Comparison of ENCODE assay signal across 23 cellular contexts in the genomic region with DNA sequence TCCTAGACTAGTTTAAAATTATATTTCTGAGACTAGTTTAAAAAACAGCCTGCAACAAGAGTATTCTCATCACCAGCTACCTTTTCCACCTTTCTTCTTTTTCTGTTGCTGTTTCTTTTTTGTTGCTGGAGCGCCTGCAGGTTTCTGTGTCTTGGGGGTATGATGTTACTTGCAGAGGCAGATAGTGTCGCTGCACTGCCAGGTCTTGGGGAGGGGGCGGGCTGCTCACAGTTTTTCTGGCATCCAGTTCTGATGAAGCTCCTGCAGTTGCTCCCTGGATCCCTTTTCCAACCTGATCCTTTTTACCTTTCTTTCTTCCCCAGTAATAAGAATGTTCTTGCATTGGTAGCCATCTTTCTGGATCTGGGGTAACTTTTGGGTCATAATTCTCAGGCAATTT. TPM values are rescaled to one million over a fixed set of nuclear protein-coding genes. Genes with fewer than 3 reads are reported as not detected.
DNase-seq lines count a peak whose midpoint lies in the region; ATAC-seq, FAIRE-seq and TF ChIP-seq lines count a peak whose summit lies in the region.
"Had no signal": no experiment of that assay in that cellular context is flagged by ENCODE, and none has a peak within 500 bp of the region (broad histone marks: within the 10 kb centered on the region; RNA-seq: fewer than 3 reads in every experiment).

No MANE protein-coding gene starts in this region.

- CTCF ChIA-PET in SK-N-SH (lab: Yijun Ruan, JAX) (interaction anchor here (0.6 to 3.8 kb wide), 3 partner anchors 15 to 862 kb away, joined by 3 to 26 read pairs (median 3); no protein-coding TSS in a partner anchor), K562 (lab: Yijun Ruan, JAX; ENCODE audit: low intra/inter-chr PET ratio) (no interaction called here)

- DNase-seq in SK-N-SH (no peak), K562 (ENCODE audit: extremely low read depth in 1 of 4, low spot score in 3 of 4) (no peak), left lobe of liver (ENCODE audit: low spot score) (peak; percentile 8), neural progenitor cell (ENCODE audit: low spot score) (peak; percentile 38), COLO668 (lab: John Stamatoyannopoulos, UW; ENCODE audit: unreplicated experiment) (no peak), A172 (ENCODE audit: low spot score) (no peak), RCC 7860 (ENCODE audit: low spot score) (no peak)
- DNase-seq: EL; KG1; MV-4-11; NCI-H1694; NCI-H2081; NCI-H2171; NCI-H345; NCI-H524; NCI-H774; NK-92 treated with Interleukin-12 subunit alpha and Interleukin-12 subunit beta, amount 100 ng/mL, for 24 hours; SIG-M5 had no signal

- H3K4me3 ChIP-seq in SK-N-SH (ENCODE audit: low read depth in 2 of 2, low read length in 1 of 2): no peak overlapping the region
- H3K4me3 ChIP-seq in K562: no peak overlapping the region
- H3K4me3 ChIP-seq in neural progenitor cell: no peak overlapping the region

- H3K27ac ChIP-seq in SK-N-SH (ENCODE audit: low read depth in 2 of 2, low read length in 1 of 2): peak overlapping the region; percentile 63 to 64
- H3K27ac ChIP-seq in K562 (ENCODE audit: extremely low read depth, low read depth, low read length): no peak overlapping the region
- H3K27ac ChIP-seq in neural progenitor cell: no peak overlapping the region
- H3K27ac ChIP-seq: 22Rv1, C4-2B had no signal

- TF ChIP-seq EP300 in SK-N-SH (IDR thresholded peaks at IDR 0.05; ENCODE audit: borderline replicate concordance in 1 of 2, low read depth in 1 of 2, low read length in 1 of 2) (no peak), K562 (IDR thresholded peaks at IDR 0.05; ENCODE audit: low read length) (no peak)

- H3K27ac Mint-ChIP-seq in neural progenitor cell: no peak overlapping the region

- intact Hi-C loops in K562 (cut with micrococcal nuclease): no loop called here

- ATAC-seq in SK-N-SH treated with all-trans-retinoic acid at 6 μM for 48 hours (no peak), K562 (no peak), left lobe of liver (no peak)
- ATAC-seq: HCT116 had no signal

- H3K79me2 ChIP-seq in SK-N-SH (ENCODE audit: insufficient read depth) (peaks cover 22% of the 10 kb centered on the region), K562 (ENCODE audit: control insufficient read depth, insufficient read depth, low read length) (peaks cover 23% of the 10 kb centered on the region), neural progenitor cell (ENCODE audit: low read depth) (peaks cover 23% of the 10 kb centered on the region)

- H3K36me3 ChIP-seq in SK-N-SH (replicated peaks in 1 of 2; ENCODE audit: control insufficient read depth in 1 of 2, insufficient read depth in 2 of 2, low read length in 1 of 2): peaks cover 16 to 19% of the 10 kb centered on the region in 2 experiments
- H3K36me3 ChIP-seq in K562 (ENCODE audit: control insufficient read depth, insufficient read depth, low read length): peaks cover 19% of the 10 kb centered on the region
- H3K36me3 ChIP-seq in neural progenitor cell: peaks cover 13% of the 10 kb centered on the region

- H3K36me3 Mint-ChIP-seq in neural progenitor cell: peaks cover 16% of the 10 kb centered on the region

- H4K20me1 ChIP-seq in SK-N-SH (ENCODE audit: insufficient read depth) (peaks cover 15% of the 10 kb centered on the region), K562 (replicated peaks; ENCODE audit: control insufficient read depth, insufficient read depth, low read length) (0 out of 2 replicates have a peak, but pooled peaks cover 6% of the 10 kb centered on the region), neural progenitor cell (ENCODE audit: low read depth) (peaks cover 26% of the 10 kb centered on the region)

- TF ChIP-seq RAD21 in SK-N-SH (IDR thresholded peaks at IDR 0.05; ENCODE audit: low read length): no peak
- TF ChIP-seq RAD21 in K562 (CRISPR knock-in tag; conservative IDR thresholded peaks at IDR 0.05 in 1 of 2, IDR thresholded peaks at IDR 0.05 in 1 of 2): no peak

- H3K9me3 ChIP-seq in SK-N-SH (no peaks in the 10 kb centered on the region), K562 (replicated peaks; ENCODE audit: control insufficient read depth, insufficient read depth, low read depth, low read length) (no peaks in the 10 kb centered on the region), neural progenitor cell (ENCODE audit: low read depth) (no peaks in the 10 kb centered on the region)

- peaks cover 4% of the 10 kb centered on the region for H3K9me3 Mint-ChIP-seq in neural progenitor cell

- TF ChIP-seq CTCF in SK-N-SH (IDR thresholded peaks at IDR 0.05): no peak
- no peak for TF ChIP-seq CTCF in K562 (IDR thresholded peaks at IDR 0.05 in 2 of 3, conservative IDR thresholded peaks at IDR 0.05 in 1 of 3; ENCODE audit: insufficient read depth in 2 of 3, low read depth in 1 of 3, low read length in 3 of 3)
- no peak for TF ChIP-seq CTCF in neural progenitor cell (IDR thresholded peaks at IDR 0.05)

- H3F3A ChIP-seq in SK-N-SH (replicated peaks; ENCODE audit: insufficient read depth) (peaks cover 33% of the 10 kb centered on the region), neural progenitor cell (ENCODE audit: low read depth) (peaks cover 49% of the 10 kb centered on the region)

- POLR2A ChIA-PET in SK-N-SH (lab: Yijun Ruan, JAX): interaction anchor here (0.6 kb wide), 1 partner anchor 8 kb away, joined by 3 read pairs; the partner anchor contains the start of gene C18orf32
- POLR2A ChIA-PET in K562 (lab: Yijun Ruan, JAX): no interaction called here

- in situ Hi-C loops in K562 (cut with MboI): no loop called here

- no peaks in the 10 kb centered on the region for H3K9me1 ChIP-seq in K562 (ENCODE audit: control insufficient read depth, insufficient read depth, low read length)

- H3K27me3 ChIP-seq in SK-N-SH (ENCODE audit: insufficient read depth) (no peaks in the 10 kb centered on the region), K562 (ENCODE audit: control insufficient read depth in 2 of 2, insufficient read depth in 2 of 2, low read length in 2 of 2) (no peaks in the 10 kb centered on the region), neural progenitor cell (peaks cover 19% of the 10 kb centered on the region)

- H3K9ac ChIP-seq in SK-N-SH: no peak overlapping the region
- H3K9ac ChIP-seq in K562 (ENCODE audit: insufficient read depth in 1 of 2, low read depth in 2 of 2, low read length in 2 of 2): no peak overlapping the region
- H3K9ac ChIP-seq in neural progenitor cell: no peak overlapping the region

- no peaks in the 10 kb centered on the region for H3K9me2 ChIP-seq in SK-N-SH

- 94% methylated on average over 3 of the region's 3 CpGs for WGBS in SK-N-SH (ENCODE audit: low lambda C conversion rate)
- WGBS in K562 (ENCODE audit: insufficient coverage, low coverage, missing lambda C conversion rate): 54% methylated on average over 3 of the region's 3 CpGs

- H2AFZ ChIP-seq in SK-N-SH (ENCODE audit: low read depth): peak overlapping the region; percentile 85; the same call in 1 of the 2 replicates
- H2AFZ ChIP-seq in K562 (ENCODE audit: low read depth, low read length): peak overlapping the region; percentile 82
- no peak overlapping the region for H2AFZ ChIP-seq in neural progenitor cell (replicated peaks)

- no TSS peak for BruUV-seq in K562 (replicated peaks; lab: Mats Ljungman, UMichigan)

- H3K4me1 Mint-ChIP-seq in neural progenitor cell: peaks cover 56% of the 10 kb centered on the region

- 0 out of 2 replicates have a peak overlapping the region, but pooled peaks have one; percentile 17 for H3K4me2 ChIP-seq in SK-N-SH
- H3K4me2 ChIP-seq in K562 (ENCODE audit: insufficient read depth, low read length): no peak overlapping the region
- H3K4me2 ChIP-seq in neural progenitor cell: no peak overlapping the region

- peaks cover 22 to 24% of the 10 kb centered on the region in 2 experiments; a peak in 3 of 4 replicates for H3K4me1 ChIP-seq in SK-N-SH (ENCODE audit: control insufficient read depth in 1 of 2, insufficient read depth in 2 of 2, low read depth in 1 of 2, low read length in 1 of 2)
- peaks cover 4 to 22% of the 10 kb centered on the region in 2 experiments; a peak in 3 of 5 replicates for H3K4me1 ChIP-seq in K562 (replicated peaks in 1 of 2; ENCODE audit: control insufficient read depth in 2 of 2, insufficient read depth in 2 of 2, low read length in 2 of 2)
- H3K4me1 ChIP-seq in neural progenitor cell: peaks cover 49% of the 10 kb centered on the region

- H3K27me3 Mint-ChIP-seq in neural progenitor cell (ENCODE audit: insufficient read depth, low read depth): peaks cover 21% of the 10 kb centered on the region

- H3K4me3 Mint-ChIP-seq in neural progenitor cell: no peak overlapping the region

- no peak for FAIRE-seq in K562 (lab: Jason Lieb, UNC)
- no peak for FAIRE-seq in RCC 7860 (lab: Jason Lieb, UNC)
- FAIRE-seq: D721Med had no signal

- TF ChIP-seq POLR2A in K562 (conservative IDR thresholded peaks at IDR 0.05): no peak

RNA-seq across cellular contexts. Expression of gene RPL17, which starts 2.8 kb away (rescaled TPM):
- polyA plus RNA-seq in SK-N-SH (2012; rRNA removed) (4,998 and 5,578 TPM in 2 replicates), K562 (2011; rRNA removed) (3,820 and 3,853 TPM in 2 replicates), K562 (2014; fragmentation: Illumina TruSeq; extraction: Trizol) (2,347 and 2,369 TPM in 2 replicates), K562 (2014; fragmentation: Nextera tagmentation; extraction: Ambion mirVana) (1,000 to 10,000 TPM; 1,742 to 1,931 TPM), K562 (2014; rRNA removed) (2,595 and 2,810 TPM in 2 replicates)
- 6,895 and 7,195 TPM in 2 replicates for polyA plus RNA-seq in SK-N-SH (2012; cell fraction: cytosol; rRNA removed)
- polyA plus RNA-seq in SK-N-SH (2012; cell fraction: nucleus; rRNA removed): 1,385 and 1,424 TPM in 2 replicates
- 447 and 823 TPM in 2 replicates for total RNA-seq in K562 (2011; cell fraction: chromatin; rRNA removed; ENCODE audit: low replicate concordance)
- 475 and 541 TPM in 2 replicates for total RNA-seq in K562 (2011; cell fraction: nucleolus; rRNA removed)
- 825 and 1,264 TPM in 2 replicates for total RNA-seq in K562 (2011; cell fraction: nucleoplasm; rRNA removed)
- total RNA-seq in K562 (2014; rRNA removed) (1,802 and 1,882 TPM in 2 replicates), K562 (2014; rRNA removed; fragmentation: Illumina TruSeq; extraction: Trizol) (2,908 and 3,069 TPM in 2 replicates), K562 (2015; rRNA removed; fragmentation: Illumina TruSeq; extraction: Trizol) (2,586 and 2,715 TPM in 2 replicates), K562 (2021) (1,616 and 1,743 TPM in 2 replicates), left lobe of liver (418 TPM), neural progenitor cell (ENCODE audit: low replicate concordance) (3,661 and 4,399 TPM in 2 replicates)
- 1,711 and 3,017 TPM in 2 replicates for polyA plus RNA-seq in K562 (2011; cell fraction: cytosol; rRNA removed)
- polyA plus RNA-seq in K562 (2011; cell fraction: nucleus; rRNA removed): 903 and 1,882 TPM in 2 replicates
- polyA plus RNA-seq in K562 (2012): 3,078 and 3,615 TPM in 2 replicates
- 1,907 and 2,118 TPM in 2 replicates for polyA minus RNA-seq in K562 (2011; rRNA and poly(A)+ RNA removed)
- polyA minus RNA-seq in K562 (2011; cell fraction: cytosol; rRNA and poly(A)+ RNA removed): 464 and 522 TPM in 2 replicates
- polyA minus RNA-seq in K562 (2011; cell fraction: nucleus; rRNA and poly(A)+ RNA removed): 222 and 477 TPM in 2 replicates
- total RNA-seq in A172 (2014; rRNA removed; shearing (Covaris generic)): 1,215 and 1,245 TPM in 2 replicates

RNA-seq across cellular contexts. Expression of gene C18orf32, which starts 8.0 kb away (rescaled TPM):
- polyA plus RNA-seq in SK-N-SH (2012; rRNA removed) (28.7 and 29.4 TPM in 2 replicates), K562 (2011; rRNA removed) (11.5 and 18.7 TPM in 2 replicates), K562 (2014; fragmentation: Illumina TruSeq; extraction: Trizol) (17.6 and 21.2 TPM in 2 replicates), K562 (2014; fragmentation: Nextera tagmentation; extraction: Ambion mirVana) (10 to 100 TPM; 30.1 to 35.0 TPM), K562 (2014; rRNA removed) (28.8 and 32.5 TPM in 2 replicates)
- 43.1 and 57.0 TPM in 2 replicates for polyA plus RNA-seq in SK-N-SH (2012; cell fraction: cytosol; rRNA removed)
- polyA plus RNA-seq in SK-N-SH (2012; cell fraction: nucleus; rRNA removed): 11.1 and 11.5 TPM in 2 replicates
- 5.0 and 10.9 TPM in 2 replicates for total RNA-seq in K562 (2011; cell fraction: chromatin; rRNA removed; ENCODE audit: low replicate concordance)
- total RNA-seq in K562 (2011; cell fraction: nucleolus; rRNA removed): 4.2 and 5.0 TPM in 2 replicates
- total RNA-seq in K562 (2011; cell fraction: nucleoplasm; rRNA removed): 6.8 and 14.1 TPM in 2 replicates
- total RNA-seq in K562 (2014; rRNA removed) (8.5 and 9.6 TPM in 2 replicates), K562 (2014; rRNA removed; fragmentation: Illumina TruSeq; extraction: Trizol) (20.1 and 25.8 TPM in 2 replicates), K562 (2015; rRNA removed; fragmentation: Illumina TruSeq; extraction: Trizol) (10.5 and 14.3 TPM in 2 replicates), K562 (2021) (20.4 and 23.2 TPM in 2 replicates), left lobe of liver (30.0 TPM), neural progenitor cell (ENCODE audit: low replicate concordance) (41.2 and 72.4 TPM in 2 replicates)
- polyA plus RNA-seq in K562 (2011; cell fraction: cytosol; rRNA removed): 10.0 and 11.9 TPM in 2 replicates
- 3.9 and 6.2 TPM in 2 replicates for polyA plus RNA-seq in K562 (2011; cell fraction: nucleus; rRNA removed)
- 12.6 and 22.2 TPM in 2 replicates for polyA plus RNA-seq in K562 (2012)
- 1.6 and 2.2 TPM in 2 replicates for polyA minus RNA-seq in K562 (2011; rRNA and poly(A)+ RNA removed)
- polyA minus RNA-seq in K562 (2011; cell fraction: cytosol; rRNA and poly(A)+ RNA removed): 2.4 and 4.2 TPM in 2 replicates
- polyA minus RNA-seq in K562 (2011; cell fraction: nucleus; rRNA and poly(A)+ RNA removed): 1.5 and 3.1 TPM in 2 replicates
- total RNA-seq in A172 (2014; rRNA removed; shearing (Covaris generic)): 37.5 and 54.1 TPM in 2 replicates

RNA-seq across cellular contexts. Expression of gene DYM, which starts 34.6 kb away (rescaled TPM):
- polyA plus RNA-seq in SK-N-SH (2012; rRNA removed) (12.8 and 16.3 TPM in 2 replicates), K562 (2011; rRNA removed) (60.0 and 66.2 TPM in 2 replicates), K562 (2014; fragmentation: Illumina TruSeq; extraction: Trizol) (18.3 and 22.5 TPM in 2 replicates), K562 (2014; fragmentation: Nextera tagmentation; extraction: Ambion mirVana) (1 to 10 TPM; 5.2 to 8.4 TPM), K562 (2014; rRNA removed) (18.9 and 23.3 TPM in 2 replicates)
- polyA plus RNA-seq in SK-N-SH (2012; cell fraction: cytosol; rRNA removed): 13.9 and 14.9 TPM in 2 replicates
- 9.5 and 10.5 TPM in 2 replicates for polyA plus RNA-seq in SK-N-SH (2012; cell fraction: nucleus; rRNA removed)
- total RNA-seq in K562 (2011; cell fraction: chromatin; rRNA removed; ENCODE audit: low replicate concordance): 77.7 and 126 TPM in 2 replicates
- 56.0 and 58.8 TPM in 2 replicates for total RNA-seq in K562 (2011; cell fraction: nucleolus; rRNA removed)
- 42.7 and 53.3 TPM in 2 replicates for total RNA-seq in K562 (2011; cell fraction: nucleoplasm; rRNA removed)
- total RNA-seq in K562 (2014; rRNA removed) (29.4 and 51.0 TPM in 2 replicates), K562 (2014; rRNA removed; fragmentation: Illumina TruSeq; extraction: Trizol) (23.9 and 29.3 TPM in 2 replicates), K562 (2015; rRNA removed; fragmentation: Illumina TruSeq; extraction: Trizol) (22.3 and 28.7 TPM in 2 replicates), K562 (2021) (40.3 and 42.4 TPM in 2 replicates), left lobe of liver (28.5 TPM), neural progenitor cell (ENCODE audit: low replicate concordance) (46.8 and 53.4 TPM in 2 replicates)
- polyA plus RNA-seq in K562 (2011; cell fraction: cytosol; rRNA removed): 23.0 and 31.2 TPM in 2 replicates
- polyA plus RNA-seq in K562 (2011; cell fraction: nucleus; rRNA removed): 27.0 and 29.3 TPM in 2 replicates
- 18.6 and 57.1 TPM in 2 replicates for polyA plus RNA-seq in K562 (2012)
- 64.2 and 82.7 TPM in 2 replicates for polyA minus RNA-seq in K562 (2011; rRNA and poly(A)+ RNA removed)
- 32.9 and 33.6 TPM in 2 replicates for polyA minus RNA-seq in K562 (2011; cell fraction: cytosol; rRNA and poly(A)+ RNA removed)
- 81.0 and 89.4 TPM in 2 replicates for polyA minus RNA-seq in K562 (2011; cell fraction: nucleus; rRNA and poly(A)+ RNA removed)
- 16.7 and 23.6 TPM in 2 replicates for total RNA-seq in A172 (2014; rRNA removed; shearing (Covaris generic))

Comparison
In these comparisons a context has a peak if more than half of its experiments do, and no peak if none do; other contexts are left out.
1. DNase-seq: peak in left lobe of liver (single experiment) and neural progenitor cell (single experiment); none in SK-N-SH (single experiment), K562 (0 of 4), COLO668 (single experiment), A172 (single experiment) and RCC 7860 (single experiment).
2. H3K27ac ChIP-seq: peak in SK-N-SH (2 of 2); none in K562 (single experiment) and neural progenitor cell (single experiment).